ENCODE assay signal across 1 cellular context in the genomic region with DNA sequence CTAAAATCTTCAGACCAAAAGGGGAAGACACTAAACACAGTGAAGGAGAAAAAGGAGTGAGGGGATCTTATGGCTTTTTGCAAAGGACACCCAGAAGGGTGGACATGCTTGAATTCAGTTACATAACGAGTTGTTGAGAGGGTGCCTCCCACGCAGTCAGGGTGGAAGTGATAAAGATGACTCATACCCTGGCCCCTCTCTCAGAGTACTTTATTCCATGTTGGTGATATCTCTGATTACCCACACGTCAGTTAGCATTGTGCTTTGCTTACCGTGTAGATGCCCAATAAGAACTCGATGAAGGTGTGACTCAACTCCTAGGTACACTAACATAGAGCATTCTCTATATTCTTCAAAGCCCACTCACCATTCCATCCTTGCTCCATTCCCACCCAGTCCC.
TF ChIP-seq lines count a peak whose summit lies in the region.

No MANE protein-coding gene starts in this region.

TF ChIP-seq in K562, 482 proteins besides CTCF, POLR2A, EP300 and RAD21 (continued from another document and continues in another):
- TF ChIP-seq, protein P1, sequence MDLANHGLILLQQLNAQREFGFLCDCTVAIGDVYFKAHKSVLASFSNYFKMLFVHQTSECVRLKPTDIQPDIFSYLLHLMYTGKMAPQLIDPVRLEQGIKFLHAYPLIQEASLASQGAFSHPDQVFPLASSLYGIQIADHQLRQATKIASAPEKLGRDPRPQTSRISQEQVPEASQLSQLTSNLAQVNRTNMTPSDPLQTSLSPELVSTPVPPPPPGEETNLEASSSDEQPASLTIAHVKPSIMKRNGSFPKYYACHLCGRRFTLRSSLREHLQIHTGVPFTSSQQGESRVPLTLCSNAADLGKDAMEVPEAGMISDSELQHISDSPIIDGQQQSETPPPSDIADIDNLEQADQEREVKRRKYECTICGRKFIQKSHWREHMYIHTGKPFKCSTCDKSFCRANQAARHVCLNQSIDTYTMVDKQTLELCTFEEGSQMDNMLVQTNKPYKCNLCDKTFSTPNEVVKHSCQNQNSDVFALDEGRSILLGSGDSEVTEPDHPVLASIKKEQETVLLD (IDR thresholded peaks at IDR 0.05) = 0 out of 2 replicates have a peak, but pooled peaks have one; percentile 36
- TF ChIP-seq, protein P2, sequence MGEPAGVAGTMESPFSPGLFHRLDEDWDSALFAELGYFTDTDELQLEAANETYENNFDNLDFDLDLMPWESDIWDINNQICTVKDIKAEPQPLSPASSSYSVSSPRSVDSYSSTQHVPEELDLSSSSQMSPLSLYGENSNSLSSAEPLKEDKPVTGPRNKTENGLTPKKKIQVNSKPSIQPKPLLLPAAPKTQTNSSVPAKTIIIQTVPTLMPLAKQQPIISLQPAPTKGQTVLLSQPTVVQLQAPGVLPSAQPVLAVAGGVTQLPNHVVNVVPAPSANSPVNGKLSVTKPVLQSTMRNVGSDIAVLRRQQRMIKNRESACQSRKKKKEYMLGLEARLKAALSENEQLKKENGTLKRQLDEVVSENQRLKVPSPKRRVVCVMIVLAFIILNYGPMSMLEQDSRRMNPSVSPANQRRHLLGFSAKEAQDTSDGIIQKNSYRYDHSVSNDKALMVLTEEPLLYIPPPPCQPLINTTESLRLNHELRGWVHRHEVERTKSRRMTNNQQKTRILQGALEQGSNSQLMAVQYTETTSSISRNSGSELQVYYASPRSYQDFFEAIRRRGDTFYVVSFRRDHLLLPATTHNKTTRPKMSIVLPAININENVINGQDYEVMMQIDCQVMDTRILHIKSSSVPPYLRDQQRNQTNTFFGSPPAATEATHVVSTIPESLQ (CRISPR knock-in tag; IDR thresholded peaks at IDR 0.05) = no peak
- TF ChIP-seq ZBTB49 (CRISPR knock-in tag; IDR thresholded peaks at IDR 0.05; ENCODE audit: borderline replicate concordance) (no peak), HOXB6 (CRISPR knock-in tag; IDR thresholded peaks at IDR 0.05; ENCODE audit: borderline replicate concordance) (no peak), CHCHD3 (CRISPR knock-in tag; IDR thresholded peaks at IDR 0.05) (no peak), ZNF766 (CRISPR knock-in tag; conservative IDR thresholded peaks at IDR 0.05) (0 out of 2 replicates have a peak, but pooled peaks have one; percentile 38), SREBF1 (IDR thresholded peaks at IDR 0.05; ENCODE audit: borderline replicate concordance, low read depth, low read length) (no peak), RFX7 (CRISPR knock-in tag; IDR thresholded peaks at IDR 0.05) (no peak), SRSF9 (IDR thresholded peaks at IDR 0.05; ENCODE audit: borderline replicate concordance, low read depth, low read length) (no peak), ZNF77 (CRISPR knock-in tag; IDR thresholded peaks at IDR 0.05) (no peak), MEF2D (tag; conservative IDR thresholded peaks at IDR 0.05; ENCODE audit: low read depth) (no peak), GATAD2A (IDR thresholded peaks at IDR 0.05) (no peak), FOXA1 (IDR thresholded peaks at IDR 0.05; ENCODE audit: borderline replicate concordance) (no peak), KLF10 (CRISPR knock-in tag; IDR thresholded peaks at IDR 0.05) (no peak), ZNF551 (CRISPR knock-in tag; IDR thresholded peaks at IDR 0.05) (no peak), KLF16 (IDR thresholded peaks at IDR 0.05) (peak; percentile 77; the same call in 1 of the 2 replicates), CTCFL (IDR thresholded peaks at IDR 0.05; ENCODE audit: borderline replicate concordance, insufficient read depth, low read depth, low read length, poor library complexity, severe bottlenecking) (no peak), POLR2H (tag; IDR thresholded peaks at IDR 0.05; ENCODE audit: low read depth) (no peak), ELF4 (CRISPR knock-in tag; IDR thresholded peaks at IDR 0.05) (no peak), PHB2 (IDR thresholded peaks at IDR 0.05; ENCODE audit: low read depth) (no peak), NCOA6 (IDR thresholded peaks at IDR 0.05) (no peak), CEBPB (tag; IDR thresholded peaks at IDR 0.05) (no peak), SMARCC2 (IDR thresholded peaks at IDR 0.05; ENCODE audit: low read depth) (peak; percentile 92), ARID1B (IDR thresholded peaks at IDR 0.05) (peak; percentile 97), STAG1 (CRISPR knock-in tag; IDR thresholded peaks at IDR 0.05; ENCODE audit: borderline replicate concordance) (no peak), NFE2L1 (tag; IDR thresholded peaks at IDR 0.05; ENCODE audit: borderline replicate concordance, low read depth) (no peak), MCM5 (IDR thresholded peaks at IDR 0.05; ENCODE audit: low read depth) (no peak), SMARCE1 (IDR thresholded peaks at IDR 0.05) (peak; percentile 98), ZC3H8 (IDR thresholded peaks at IDR 0.05) (no peak), ATF7 (IDR thresholded peaks at IDR 0.05) (peak; percentile 75)
- TF ChIP-seq, protein P3, sequence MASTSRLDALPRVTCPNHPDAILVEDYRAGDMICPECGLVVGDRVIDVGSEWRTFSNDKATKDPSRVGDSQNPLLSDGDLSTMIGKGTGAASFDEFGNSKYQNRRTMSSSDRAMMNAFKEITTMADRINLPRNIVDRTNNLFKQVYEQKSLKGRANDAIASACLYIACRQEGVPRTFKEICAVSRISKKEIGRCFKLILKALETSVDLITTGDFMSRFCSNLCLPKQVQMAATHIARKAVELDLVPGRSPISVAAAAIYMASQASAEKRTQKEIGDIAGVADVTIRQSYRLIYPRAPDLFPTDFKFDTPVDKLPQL (IDR thresholded peaks at IDR 0.05; ENCODE audit: extremely low read depth, insufficient read length) = no peak
- TF ChIP-seq, protein P4, sequence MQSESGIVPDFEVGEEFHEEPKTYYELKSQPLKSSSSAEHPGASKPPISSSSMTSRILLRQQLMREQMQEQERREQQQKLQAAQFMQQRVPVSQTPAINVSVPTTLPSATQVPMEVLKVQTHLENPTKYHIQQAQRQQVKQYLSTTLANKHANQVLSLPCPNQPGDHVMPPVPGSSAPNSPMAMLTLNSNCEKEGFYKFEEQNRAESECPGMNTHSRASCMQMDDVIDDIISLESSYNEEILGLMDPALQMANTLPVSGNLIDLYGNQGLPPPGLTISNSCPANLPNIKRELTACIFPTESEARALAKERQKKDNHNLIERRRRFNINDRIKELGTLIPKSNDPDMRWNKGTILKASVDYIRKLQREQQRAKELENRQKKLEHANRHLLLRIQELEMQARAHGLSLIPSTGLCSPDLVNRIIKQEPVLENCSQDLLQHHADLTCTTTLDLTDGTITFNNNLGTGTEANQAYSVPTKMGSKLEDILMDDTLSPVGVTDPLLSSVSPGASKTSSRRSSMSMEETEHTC (IDR thresholded peaks at IDR 0.05) = no peak; the same call in 1 of the 2 replicates
- TF ChIP-seq, protein P5, sequence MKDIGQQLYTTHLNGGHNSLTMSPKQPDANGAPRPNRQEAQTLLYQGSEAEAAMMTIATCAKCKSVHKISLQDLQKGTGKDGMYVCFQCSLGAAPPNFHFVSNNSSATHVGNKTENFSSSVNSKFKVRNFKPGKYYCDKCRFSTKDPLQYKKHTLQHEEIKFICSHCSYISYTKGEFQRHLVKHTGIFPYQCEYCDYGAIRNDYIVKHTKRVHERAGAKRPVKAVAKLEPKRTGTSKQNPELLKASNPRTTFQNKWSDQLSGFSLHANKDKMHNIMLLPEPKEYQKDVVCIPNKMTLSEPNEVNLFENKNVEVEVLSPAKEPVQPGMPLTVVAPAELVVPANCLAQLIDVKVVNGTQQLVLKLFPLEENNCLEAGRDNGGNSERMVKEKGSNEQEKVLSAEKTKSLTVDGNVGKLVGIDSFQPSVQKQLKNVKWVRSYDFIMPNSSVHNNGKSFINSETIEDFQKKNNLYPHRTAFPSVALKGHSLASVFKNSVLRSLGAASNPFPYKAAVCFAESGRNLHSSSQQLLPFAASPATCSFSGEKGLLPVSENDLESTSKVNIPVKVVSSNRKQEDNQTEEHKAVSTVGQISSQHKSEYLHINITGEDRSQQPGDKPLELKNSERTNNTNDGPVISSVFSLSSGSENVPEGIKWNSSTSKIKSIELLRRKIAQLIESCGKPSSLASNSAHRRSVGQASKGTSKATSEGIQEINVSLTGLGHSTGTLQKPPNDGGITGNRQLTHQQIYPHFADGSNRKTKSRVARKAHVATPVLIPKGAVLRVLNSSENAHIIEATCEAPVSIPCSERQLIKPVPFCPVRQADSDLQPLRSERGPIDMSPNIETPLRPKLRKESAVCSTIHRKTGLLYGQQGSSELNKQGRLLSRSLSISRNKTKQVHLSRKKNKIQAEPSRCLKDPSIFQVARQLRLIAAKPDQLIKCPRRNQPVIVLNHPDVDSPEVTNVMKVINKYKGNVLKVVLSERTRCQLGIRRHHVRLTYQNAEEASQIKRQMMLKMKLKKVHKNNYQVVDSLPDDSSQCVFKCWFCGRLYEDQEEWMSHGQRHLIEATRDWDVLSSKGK (CRISPR knock-in tag; IDR thresholded peaks at IDR 0.05) = no peak
- TF ChIP-seq, protein P6, sequence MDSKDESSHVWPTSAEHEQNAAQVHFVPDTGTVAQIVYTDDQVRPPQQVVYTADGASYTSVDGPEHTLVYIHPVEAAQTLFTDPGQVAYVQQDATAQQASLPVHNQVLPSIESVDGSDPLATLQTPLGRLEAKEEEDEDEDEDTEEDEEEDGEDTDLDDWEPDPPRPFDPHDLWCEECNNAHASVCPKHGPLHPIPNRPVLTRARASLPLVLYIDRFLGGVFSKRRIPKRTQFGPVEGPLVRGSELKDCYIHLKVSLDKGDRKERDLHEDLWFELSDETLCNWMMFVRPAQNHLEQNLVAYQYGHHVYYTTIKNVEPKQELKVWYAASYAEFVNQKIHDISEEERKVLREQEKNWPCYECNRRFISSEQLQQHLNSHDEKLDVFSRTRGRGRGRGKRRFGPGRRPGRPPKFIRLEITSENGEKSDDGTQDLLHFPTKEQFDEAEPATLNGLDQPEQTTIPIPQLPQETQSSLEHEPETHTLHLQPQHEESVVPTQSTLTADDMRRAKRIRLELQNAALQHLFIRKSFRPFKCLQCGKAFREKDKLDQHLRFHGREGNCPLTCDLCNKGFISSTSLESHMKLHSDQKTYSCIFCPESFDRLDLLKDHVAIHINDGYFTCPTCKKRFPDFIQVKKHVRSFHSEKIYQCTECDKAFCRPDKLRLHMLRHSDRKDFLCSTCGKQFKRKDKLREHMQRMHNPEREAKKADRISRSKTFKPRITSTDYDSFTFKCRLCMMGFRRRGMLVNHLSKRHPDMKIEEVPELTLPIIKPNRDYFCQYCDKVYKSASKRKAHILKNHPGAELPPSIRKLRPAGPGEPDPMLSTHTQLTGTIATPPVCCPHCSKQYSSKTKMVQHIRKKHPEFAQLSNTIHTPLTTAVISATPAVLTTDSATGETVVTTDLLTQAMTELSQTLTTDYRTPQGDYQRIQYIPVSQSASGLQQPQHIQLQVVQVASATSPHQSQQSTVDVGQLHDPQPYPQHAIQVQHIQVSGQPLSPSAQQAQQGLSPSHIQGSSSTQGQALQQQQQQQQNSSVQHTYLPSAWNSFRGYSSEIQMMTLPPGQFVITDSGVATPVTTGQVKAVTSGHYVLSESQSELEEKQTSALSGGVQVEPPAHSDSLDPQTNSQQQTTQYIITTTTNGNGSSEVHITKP (IDR thresholded peaks at IDR 0.05; ENCODE audit: partially characterized antibody) = peak; percentile 82
- TF ChIP-seq, protein P7, sequence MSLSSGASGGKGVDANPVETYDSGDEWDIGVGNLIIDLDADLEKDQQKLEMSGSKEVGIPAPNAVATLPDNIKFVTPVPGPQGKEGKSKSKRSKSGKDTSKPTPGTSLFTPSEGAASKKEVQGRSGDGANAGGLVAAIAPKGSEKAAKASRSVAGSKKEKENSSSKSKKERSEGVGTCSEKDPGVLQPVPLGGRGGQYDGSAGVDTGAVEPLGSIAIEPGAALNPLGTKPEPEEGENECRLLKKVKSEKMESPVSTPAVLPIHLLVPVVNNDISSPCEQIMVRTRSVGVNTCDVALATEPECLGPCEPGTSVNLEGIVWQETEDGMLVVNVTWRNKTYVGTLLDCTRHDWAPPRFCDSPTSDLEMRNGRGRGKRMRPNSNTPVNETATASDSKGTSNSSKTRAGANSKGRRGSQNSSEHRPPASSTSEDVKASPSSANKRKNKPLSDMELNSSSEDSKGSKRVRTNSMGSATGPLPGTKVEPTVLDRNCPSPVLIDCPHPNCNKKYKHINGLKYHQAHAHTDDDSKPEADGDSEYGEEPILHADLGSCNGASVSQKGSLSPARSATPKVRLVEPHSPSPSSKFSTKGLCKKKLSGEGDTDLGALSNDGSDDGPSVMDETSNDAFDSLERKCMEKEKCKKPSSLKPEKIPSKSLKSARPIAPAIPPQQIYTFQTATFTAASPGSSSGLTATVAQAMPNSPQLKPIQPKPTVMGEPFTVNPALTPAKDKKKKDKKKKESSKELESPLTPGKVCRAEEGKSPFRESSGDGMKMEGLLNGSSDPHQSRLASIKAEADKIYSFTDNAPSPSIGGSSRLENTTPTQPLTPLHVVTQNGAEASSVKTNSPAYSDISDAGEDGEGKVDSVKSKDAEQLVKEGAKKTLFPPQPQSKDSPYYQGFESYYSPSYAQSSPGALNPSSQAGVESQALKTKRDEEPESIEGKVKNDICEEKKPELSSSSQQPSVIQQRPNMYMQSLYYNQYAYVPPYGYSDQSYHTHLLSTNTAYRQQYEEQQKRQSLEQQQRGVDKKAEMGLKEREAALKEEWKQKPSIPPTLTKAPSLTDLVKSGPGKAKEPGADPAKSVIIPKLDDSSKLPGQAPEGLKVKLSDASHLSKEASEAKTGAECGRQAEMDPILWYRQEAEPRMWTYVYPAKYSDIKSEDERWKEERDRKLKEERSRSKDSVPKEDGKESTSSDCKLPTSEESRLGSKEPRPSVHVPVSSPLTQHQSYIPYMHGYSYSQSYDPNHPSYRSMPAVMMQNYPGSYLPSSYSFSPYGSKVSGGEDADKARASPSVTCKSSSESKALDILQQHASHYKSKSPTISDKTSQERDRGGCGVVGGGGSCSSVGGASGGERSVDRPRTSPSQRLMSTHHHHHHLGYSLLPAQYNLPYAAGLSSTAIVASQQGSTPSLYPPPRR (CRISPR knock-in tag; IDR thresholded peaks at IDR 0.05; ENCODE audit: borderline replicate concordance) = no peak
